21 cellular contexts compared by ENCODE assay signal in the genomic region with DNA sequence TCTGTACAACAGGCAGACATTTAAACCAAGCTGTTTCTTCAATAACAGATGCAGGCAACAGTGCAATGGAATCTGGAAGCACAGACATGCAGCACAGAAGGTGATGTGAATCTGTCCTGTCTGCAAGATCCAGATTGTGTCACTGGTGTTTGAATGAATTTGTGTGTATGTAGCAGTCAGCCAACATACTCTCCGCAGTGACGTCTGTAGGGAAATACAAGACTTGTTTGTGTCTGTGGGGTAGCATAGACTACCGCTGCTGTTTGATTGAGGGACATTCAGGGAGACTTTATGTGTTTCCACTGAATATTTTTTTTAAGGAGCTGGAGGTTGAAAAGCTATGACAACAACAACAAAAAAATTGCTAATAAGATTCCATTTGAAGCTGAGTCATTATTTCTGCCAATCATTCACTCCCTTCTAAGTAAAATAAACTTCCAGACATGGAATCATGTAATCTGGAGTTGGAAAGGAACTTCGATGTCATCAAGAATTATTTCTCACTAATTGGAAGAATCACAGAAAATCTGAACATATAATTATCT.
DNase-seq lines count a peak whose midpoint lies in the region; ATAC-seq and TF ChIP-seq lines count a peak whose summit lies in the region.
"Had no signal": no experiment of that assay in that cellular context is flagged by ENCODE, and none has a peak within 500 bp of the region (broad histone marks: within the 10 kb centered on the region; RNA-seq: fewer than 3 reads in every experiment).

No MANE protein-coding gene starts in this region.

- H2AK5ac ChIP-seq in H9 (ENCODE audit: insufficient read length, low read length), result no peak overlapping the region

- no peak overlapping the region for H4K8ac ChIP-seq in H9 (replicated peaks; ENCODE audit: insufficient read length, low read depth, low read length)

- no peak overlapping the region for H3K18ac ChIP-seq in H9 (ENCODE audit: insufficient read length, low read depth, low read length)

- H3K56ac ChIP-seq in H9 (ENCODE audit: insufficient read length, low read depth, low read length), result no peak overlapping the region

- peak; percentile 47 for DNase-seq in Ammon's horn (ENCODE audit: low spot score)
- peak; percentile 52 for DNase-seq in M059J (ENCODE audit: low read depth)
- peak; percentile 81 for DNase-seq in astrocyte of the hippocampus (ENCODE audit: low read depth, low spot score)
- no peak for DNase-seq in memory B cell (ENCODE audit: low spot score in 2 of 2)
- DNase-seq in H9, result no peak
- DNase-seq in 8988T, result no peak
- DNase-seq: CD8-positive, alpha-beta memory T cell; DMS 273 treated with DMSO at 0.1 percent for 48 hours; GDM1; Kasumi-1; NCI-H1105 treated with DMSO at 0.1 percent for 48 hours; NCI-H187 treated with DMSO at 0.1 percent for 48 hours; NCI-H446; NCI-H748 treated with DMSO at 0.1 percent for 48 hours; OCI-M1; RPMI8226 had no signal

- H3K4me3 Mint-ChIP-seq in memory B cell (no peak overlapping the region), H9 (no peak overlapping the region)
- H3K4me3 Mint-ChIP-seq: CD8-positive, alpha-beta memory T cell; IgD-negative memory B cell had no signal

- H3K9me3 Mint-ChIP-seq in memory B cell, result peaks cover 2% of the 10 kb centered on the region
- peaks cover 0 to 3% of the 10 kb centered on the region in 2 experiments; a peak in 3 of 5 replicates for H3K9me3 Mint-ChIP-seq in H9

- no peak overlapping the region for H3K27ac ChIP-seq in H9 (ENCODE audit: insufficient read length, low read depth, low read length)
- H3K27ac ChIP-seq: BLaER1 treated with 17β-estradiol and CSF1 and Interleukin-3, amounts not matched to agents 10 nM and 100 nM had no signal

- H3K27ac Mint-ChIP-seq in memory B cell (peak overlapping the region; percentile 24), H9 (no peak overlapping the region)
- H3K27ac Mint-ChIP-seq: CD8-positive, alpha-beta memory T cell had no signal

- H2BK5ac ChIP-seq in H9 (ENCODE audit: insufficient read length, low read length), result no peak overlapping the region

- ATAC-seq in memory B cell (ENCODE audit: low read depth) (no peak), GM18519 (IDR thresholded peaks at IDR 0.05; ENCODE audit: low FRiP score, unreplicated experiment) (no peak), HG03095 (IDR thresholded peaks at IDR 0.05; ENCODE audit: unreplicated experiment) (no peak)

- no peak overlapping the region for H2AFZ ChIP-seq in H9 (ENCODE audit: low read length)

- no CpG with 5 or more reads among the region's 4 CpGs for WGBS in H9 (ENCODE audit: extremely low coverage, insufficient read length, low lambda C conversion rate)

- H3K27me3 ChIP-seq in H9 (ENCODE audit: insufficient read depth, low read length), result no peaks in the 10 kb centered on the region
- H3K27me3 ChIP-seq: BLaER1 treated with 17β-estradiol and CSF1 and Interleukin-3, amounts not matched to agents 10 nM and 100 nM had no signal

- H4K20me1 ChIP-seq in H9 (ENCODE audit: control insufficient read depth, insufficient read depth, insufficient read length), result no peaks in the 10 kb centered on the region
- H4K20me1 ChIP-seq: BLaER1 treated with 17β-estradiol and CSF1 and Interleukin-3, amounts not matched to agents 10 nM and 100 nM had no signal

- no peak overlapping the region for H2BK20ac ChIP-seq in H9 (ENCODE audit: low read depth, low read length, poor library complexity, severe bottlenecking)

- H3K14ac ChIP-seq in H9 (ENCODE audit: insufficient read depth, low read length), result no peak overlapping the region

- no peak overlapping the region for H3K9ac ChIP-seq in H9 (ENCODE audit: extremely low read depth, insufficient read length, low read length)
- H3K9ac ChIP-seq: BLaER1 treated with 17β-estradiol and CSF1 and Interleukin-3, amounts not matched to agents 10 nM and 100 nM had no signal

- no peaks in the 10 kb centered on the region for H3K79me2 ChIP-seq in H9 (ENCODE audit: insufficient read depth, low read length)

- H2BK12ac ChIP-seq in H9 (ENCODE audit: insufficient read length, low read depth, low read length), result no peak overlapping the region

- H3T11ph ChIP-seq in H9 (ENCODE audit: low read length), result no peak overlapping the region

- no peak overlapping the region for H3K4ac ChIP-seq in H9 (ENCODE audit: low read depth, low read length)

- H3K23me2 ChIP-seq in H9 (ENCODE audit: insufficient read length, low read depth, low read length, poor library complexity, severe bottlenecking), result no peaks in the 10 kb centered on the region

- H2BK15ac ChIP-seq in H9 (ENCODE audit: low read depth, low read length), result no peak overlapping the region

- no peaks in the 10 kb centered on the region for H3K79me1 ChIP-seq in H9 (ENCODE audit: insufficient read depth, low read depth, low read length, poor library complexity, severe bottlenecking)

- no peaks in the 10 kb centered on the region for H3K36me3 Mint-ChIP-seq in memory B cell
- peaks cover 0 to 5% (median 0%) of the 10 kb centered on the region in 3 experiments; a peak in 1 of 7 replicates for H3K36me3 Mint-ChIP-seq in H9 (ENCODE audit: insufficient read depth in 1 of 3, low read depth in 3 of 3)
- H3K36me3 Mint-ChIP-seq: CD8-positive, alpha-beta memory T cell; IgD-negative memory B cell had no signal

- H3K9me3 ChIP-seq in H9 (ENCODE audit: control insufficient read depth, low read depth, low read length), result no peaks in the 10 kb centered on the region
- H3K9me3 ChIP-seq: BLaER1 treated with 17β-estradiol and CSF1 and Interleukin-3, amounts not matched to agents 10 nM and 100 nM; HAP-1 had no signal

- H3K27me3 Mint-ChIP-seq in memory B cell, result peaks cover 2% of the 10 kb centered on the region
- no peaks in the 10 kb centered on the region for H3K27me3 Mint-ChIP-seq in H9 (ENCODE audit: low read depth)
- H3K27me3 Mint-ChIP-seq: CD8-positive, alpha-beta memory T cell; IgD-negative memory B cell had no signal

- no peak overlapping the region for H3K4me2 ChIP-seq in H9 (ENCODE audit: insufficient read depth, insufficient read length, low read length)
- H3K4me2 ChIP-seq: BLaER1 treated with 17β-estradiol and CSF1 and Interleukin-3, amounts not matched to agents 10 nM and 100 nM had no signal

- no peak overlapping the region for H4K5ac ChIP-seq in H9 (ENCODE audit: insufficient read length, low read depth, low read length)

- H3K23ac ChIP-seq in H9 (ENCODE audit: insufficient read length, low read depth, low read length), result no peak overlapping the region

- no peak overlapping the region for H2BK120ac ChIP-seq in H9 (ENCODE audit: low read depth, low read length, poor library complexity, severe bottlenecking)

- TF ChIP-seq CTCF in H9 (conservative IDR thresholded peaks at IDR 0.05), result no peak

- H3K4me1 Mint-ChIP-seq in memory B cell, result no peaks in the 10 kb centered on the region
- peaks cover 8 to 11% of the 10 kb centered on the region in 2 experiments; a peak in 3 of 4 replicates for H3K4me1 Mint-ChIP-seq in H9
- H3K4me1 Mint-ChIP-seq: CD8-positive, alpha-beta memory T cell; IgD-negative memory B cell had no signal

- H3K4me1 ChIP-seq in H9 (ENCODE audit: insufficient read depth, low read length), result no peaks in the 10 kb centered on the region; the same call in 1 of the 2 replicates
- H3K4me1 ChIP-seq: HAP-1 had no signal

- H4K91ac ChIP-seq in H9 (ENCODE audit: insufficient read length, low read depth, low read length), result no peak overlapping the region

Comparison
In these comparisons a context has a peak if more than half of its experiments do, and no peak if none do; other contexts are left out.
1. DNase-seq: peak in Ammon's horn (single experiment), M059J (single experiment) and astrocyte of the hippocampus (single experiment); none in memory B cell (0 of 2), H9 (single experiment) and 8988T (single experiment).